1 cellular context compared by ENCODE assay signal in the genomic region with DNA sequence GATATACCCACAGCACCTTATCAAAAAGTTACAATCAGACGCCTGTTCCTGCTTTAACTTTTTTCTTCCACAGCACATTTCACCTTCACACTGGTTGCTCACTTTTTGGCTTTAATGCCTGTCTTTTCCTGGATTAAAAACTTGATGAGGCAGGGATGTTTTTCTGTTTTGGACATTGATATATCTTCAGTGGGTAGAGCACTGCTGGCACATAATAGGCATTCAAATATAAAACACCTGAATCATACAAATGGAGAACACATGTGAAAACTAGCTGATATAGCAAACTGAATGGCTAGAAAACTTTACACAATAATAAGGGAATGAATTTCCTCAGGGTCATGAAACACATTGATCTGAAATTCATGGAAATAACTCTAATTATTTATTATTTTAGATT.
TF ChIP-seq lines count a peak whose summit lies in the region.

No MANE protein-coding gene starts in this region.

TF ChIP-seq in GM23338, 12 proteins besides CTCF, POLR2A, EP300 and RAD21 (continued from another document):
- TF ChIP-seq, protein P1, sequence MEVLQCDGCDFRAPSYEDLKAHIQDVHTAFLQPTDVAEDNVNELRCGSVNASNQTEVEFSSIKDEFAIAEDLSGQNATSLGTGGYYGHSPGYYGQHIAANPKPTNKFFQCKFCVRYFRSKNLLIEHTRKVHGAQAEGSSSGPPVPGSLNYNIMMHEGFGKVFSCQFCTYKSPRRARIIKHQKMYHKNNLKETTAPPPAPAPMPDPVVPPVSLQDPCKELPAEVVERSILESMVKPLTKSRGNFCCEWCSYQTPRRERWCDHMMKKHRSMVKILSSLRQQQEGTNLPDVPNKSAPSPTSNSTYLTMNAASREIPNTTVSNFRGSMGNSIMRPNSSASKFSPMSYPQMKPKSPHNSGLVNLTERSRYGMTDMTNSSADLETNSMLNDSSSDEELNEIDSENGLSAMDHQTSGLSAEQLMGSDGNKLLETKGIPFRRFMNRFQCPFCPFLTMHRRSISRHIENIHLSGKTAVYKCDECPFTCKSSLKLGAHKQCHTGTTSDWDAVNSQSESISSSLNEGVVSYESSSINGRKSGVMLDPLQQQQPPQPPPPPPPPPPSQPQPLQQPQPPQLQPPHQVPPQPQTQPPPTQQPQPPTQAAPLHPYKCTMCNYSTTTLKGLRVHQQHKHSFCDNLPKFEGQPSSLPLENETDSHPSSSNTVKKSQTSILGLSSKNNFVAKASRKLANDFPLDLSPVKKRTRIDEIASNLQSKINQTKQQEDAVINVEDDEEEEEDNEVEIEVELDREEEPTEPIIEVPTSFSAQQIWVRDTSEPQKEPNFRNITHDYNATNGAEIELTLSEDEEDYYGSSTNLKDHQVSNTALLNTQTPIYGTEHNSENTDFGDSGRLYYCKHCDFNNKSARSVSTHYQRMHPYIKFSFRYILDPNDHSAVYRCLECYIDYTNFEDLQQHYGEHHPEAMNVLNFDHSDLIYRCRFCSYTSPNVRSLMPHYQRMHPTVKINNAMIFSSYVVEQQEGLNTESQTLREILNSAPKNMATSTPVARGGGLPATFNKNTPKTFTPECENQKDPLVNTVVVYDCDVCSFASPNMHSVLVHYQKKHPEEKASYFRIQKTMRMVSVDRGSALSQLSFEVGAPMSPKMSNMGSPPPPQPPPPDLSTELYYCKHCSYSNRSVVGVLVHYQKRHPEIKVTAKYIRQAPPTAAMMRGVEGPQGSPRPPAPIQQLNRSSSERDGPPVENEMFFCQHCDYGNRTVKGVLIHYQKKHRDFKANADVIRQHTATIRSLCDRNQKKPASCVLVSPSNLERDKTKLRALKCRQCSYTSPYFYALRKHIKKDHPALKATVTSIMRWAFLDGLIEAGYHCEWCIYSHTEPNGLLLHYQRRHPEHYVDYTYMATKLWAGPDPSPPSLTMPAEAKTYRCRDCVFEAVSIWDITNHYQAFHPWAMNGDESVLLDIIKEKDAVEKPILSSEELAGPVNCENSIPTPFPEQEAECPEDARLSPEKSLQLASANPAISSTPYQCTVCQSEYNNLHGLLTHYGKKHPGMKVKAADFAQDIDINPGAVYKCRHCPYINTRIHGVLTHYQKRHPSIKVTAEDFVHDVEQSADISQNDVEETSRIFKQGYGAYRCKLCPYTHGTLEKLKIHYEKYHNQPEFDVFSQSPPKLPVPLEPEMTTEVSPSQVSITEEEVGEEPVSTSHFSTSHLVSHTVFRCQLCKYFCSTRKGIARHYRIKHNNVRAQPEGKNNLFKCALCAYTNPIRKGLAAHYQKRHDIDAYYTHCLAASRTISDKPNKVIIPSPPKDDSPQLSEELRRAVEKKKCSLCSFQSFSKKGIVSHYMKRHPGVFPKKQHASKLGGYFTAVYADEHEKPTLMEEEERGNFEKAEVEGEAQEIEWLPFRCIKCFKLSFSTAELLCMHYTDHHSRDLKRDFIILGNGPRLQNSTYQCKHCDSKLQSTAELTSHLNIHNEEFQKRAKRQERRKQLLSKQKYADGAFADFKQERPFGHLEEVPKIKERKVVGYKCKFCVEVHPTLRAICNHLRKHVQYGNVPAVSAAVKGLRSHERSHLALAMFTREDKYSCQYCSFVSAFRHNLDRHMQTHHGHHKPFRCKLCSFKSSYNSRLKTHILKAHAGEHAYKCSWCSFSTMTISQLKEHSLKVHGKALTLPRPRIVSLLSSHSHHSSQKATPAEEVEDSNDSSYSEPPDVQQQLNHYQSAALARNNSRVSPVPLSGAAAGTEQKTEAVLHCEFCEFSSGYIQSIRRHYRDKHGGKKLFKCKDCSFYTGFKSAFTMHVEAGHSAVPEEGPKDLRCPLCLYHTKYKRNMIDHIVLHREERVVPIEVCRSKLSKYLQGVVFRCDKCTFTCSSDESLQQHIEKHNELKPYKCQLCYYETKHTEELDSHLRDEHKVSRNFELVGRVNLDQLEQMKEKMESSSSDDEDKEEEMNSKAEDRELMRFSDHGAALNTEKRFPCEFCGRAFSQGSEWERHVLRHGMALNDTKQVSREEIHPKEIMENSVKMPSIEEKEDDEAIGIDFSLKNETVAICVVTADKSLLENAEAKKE (CRISPR knock-in tag; IDR thresholded peaks at IDR 0.05), result no peak
- no peak for TF ChIP-seq JUNB (IDR thresholded peaks at IDR 0.05; ENCODE audit: unreplicated experiment)
- no peak for TF ChIP-seq EZH2 (IDR thresholded peaks at IDR 0.05; ENCODE audit: low read depth, unreplicated experiment)
- TF ChIP-seq, protein P2, sequence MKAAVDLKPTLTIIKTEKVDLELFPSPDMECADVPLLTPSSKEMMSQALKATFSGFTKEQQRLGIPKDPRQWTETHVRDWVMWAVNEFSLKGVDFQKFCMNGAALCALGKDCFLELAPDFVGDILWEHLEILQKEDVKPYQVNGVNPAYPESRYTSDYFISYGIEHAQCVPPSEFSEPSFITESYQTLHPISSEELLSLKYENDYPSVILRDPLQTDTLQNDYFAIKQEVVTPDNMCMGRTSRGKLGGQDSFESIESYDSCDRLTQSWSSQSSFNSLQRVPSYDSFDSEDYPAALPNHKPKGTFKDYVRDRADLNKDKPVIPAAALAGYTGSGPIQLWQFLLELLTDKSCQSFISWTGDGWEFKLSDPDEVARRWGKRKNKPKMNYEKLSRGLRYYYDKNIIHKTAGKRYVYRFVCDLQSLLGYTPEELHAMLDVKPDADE (IDR thresholded peaks at IDR 0.05), result no peak
- TF ChIP-seq, protein P3, sequence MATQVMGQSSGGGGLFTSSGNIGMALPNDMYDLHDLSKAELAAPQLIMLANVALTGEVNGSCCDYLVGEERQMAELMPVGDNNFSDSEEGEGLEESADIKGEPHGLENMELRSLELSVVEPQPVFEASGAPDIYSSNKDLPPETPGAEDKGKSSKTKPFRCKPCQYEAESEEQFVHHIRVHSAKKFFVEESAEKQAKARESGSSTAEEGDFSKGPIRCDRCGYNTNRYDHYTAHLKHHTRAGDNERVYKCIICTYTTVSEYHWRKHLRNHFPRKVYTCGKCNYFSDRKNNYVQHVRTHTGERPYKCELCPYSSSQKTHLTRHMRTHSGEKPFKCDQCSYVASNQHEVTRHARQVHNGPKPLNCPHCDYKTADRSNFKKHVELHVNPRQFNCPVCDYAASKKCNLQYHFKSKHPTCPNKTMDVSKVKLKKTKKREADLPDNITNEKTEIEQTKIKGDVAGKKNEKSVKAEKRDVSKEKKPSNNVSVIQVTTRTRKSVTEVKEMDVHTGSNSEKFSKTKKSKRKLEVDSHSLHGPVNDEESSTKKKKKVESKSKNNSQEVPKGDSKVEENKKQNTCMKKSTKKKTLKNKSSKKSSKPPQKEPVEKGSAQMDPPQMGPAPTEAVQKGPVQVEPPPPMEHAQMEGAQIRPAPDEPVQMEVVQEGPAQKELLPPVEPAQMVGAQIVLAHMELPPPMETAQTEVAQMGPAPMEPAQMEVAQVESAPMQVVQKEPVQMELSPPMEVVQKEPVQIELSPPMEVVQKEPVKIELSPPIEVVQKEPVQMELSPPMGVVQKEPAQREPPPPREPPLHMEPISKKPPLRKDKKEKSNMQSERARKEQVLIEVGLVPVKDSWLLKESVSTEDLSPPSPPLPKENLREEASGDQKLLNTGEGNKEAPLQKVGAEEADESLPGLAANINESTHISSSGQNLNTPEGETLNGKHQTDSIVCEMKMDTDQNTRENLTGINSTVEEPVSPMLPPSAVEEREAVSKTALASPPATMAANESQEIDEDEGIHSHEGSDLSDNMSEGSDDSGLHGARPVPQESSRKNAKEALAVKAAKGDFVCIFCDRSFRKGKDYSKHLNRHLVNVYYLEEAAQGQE (IDR thresholded peaks at IDR 0.05; ENCODE audit: unreplicated experiment), result no peak
- no peak for TF ChIP-seq CREB1 (CRISPR knock-in tag; IDR thresholded peaks at IDR 0.05; ENCODE audit: low read depth)
- no peak for TF ChIP-seq STAT1 (IDR thresholded peaks at IDR 0.05; ENCODE audit: unreplicated experiment)
- no peak for TF ChIP-seq POLR2AphosphoS5 (IDR thresholded peaks at IDR 0.05; ENCODE audit: low read depth)
